18 cellular contexts compared by ENCODE assay signal in genomic region chr2:204576580-204576979, GRCh38. TPM values are rescaled to one million over a fixed set of nuclear protein-coding genes. Genes with fewer than 3 reads are reported as not detected.
"Had no signal": no experiment of that assay in that cellular context is flagged by ENCODE, and none has a peak within 500 bp of the region (broad histone marks: within the 10 kb centered on the region; RNA-seq: fewer than 3 reads in every experiment).

No MANE protein-coding gene starts in this region.

- H3K9me3 ChIP-seq: body of pancreas, colonic mucosa, esophagus muscularis mucosa, right atrium auricular region, transverse colon, vagina had no signal

- ATAC-seq: activated CD8-positive, alpha-beta memory T cell treated with anti-CD3 and anti-CD28 coated beads, Interleukin-2, amount 10 ng/mL, durations not matched to agents 7 days and 5 days; body of pancreas; natural killer cell treated with Interleukin-12 subunit alpha and Interleukin-12 subunit beta and Interleukin-15 and Interleukin-18, amount 100 ng/mL, for 72 hours had no signal

- H3K27me3 ChIP-seq: body of pancreas, colonic mucosa, esophagus muscularis mucosa, right atrium auricular region, transverse colon, vagina had no signal

- H3K4me3 Mint-ChIP-seq: activated CD8-positive, alpha-beta memory T cell treated with anti-CD3 and anti-CD28 coated beads, Interleukin-2, amount 10 ng/mL, durations not matched to agents 7 days and 5 days; immature natural killer cell; natural killer cell treated with Interleukin-12 subunit alpha and Interleukin-12 subunit beta and Interleukin-15 and Interleukin-18, amount 100 ng/mL, for 72 hours; T-helper 1 cell treated with Interleukin-12 subunit alpha and Interleukin-12 subunit beta and Interleukin-4 antibody, amounts not matched to agents 30 μg/mL and 1 μg/mL, for 36 hours had no signal

- H3K9me3 Mint-ChIP-seq: natural killer cell treated with Interleukin-12 subunit alpha and Interleukin-12 subunit beta and Interleukin-15 and Interleukin-18, amount 100 ng/mL, for 72 hours; T-helper 1 cell treated with Interleukin-12 subunit alpha and Interleukin-12 subunit beta and Interleukin-4 antibody, amounts not matched to agents 30 μg/mL and 1 μg/mL, for 36 hours had no signal

- DNase-seq: activated CD8-positive, alpha-beta memory T cell treated with anti-CD3 and anti-CD28 coated beads, Interleukin-2, amount 10 ng/mL, durations not matched to agents 7 days and 5 days; activated gamma-delta T cell treated with Interleukin-2 at 50 U/mL for 16 hours; body of pancreas; central memory CD4-positive, alpha-beta T cell; colonic mucosa; head of caudate nucleus; immature natural killer cell; mesenchymal stem cell; posterior cingulate gyrus; stimulated activated naive CD4-positive, alpha-beta T cell; transverse colon; WERI-Rb-1 had no signal

- H3K36me3 ChIP-seq: colonic mucosa, esophagus muscularis mucosa, right atrium auricular region, transverse colon, vagina, WERI-Rb-1 had no signal

- H3K4me2 ChIP-seq: smooth muscle cell had no signal

- H3K4me3 ChIP-seq: body of pancreas, colonic mucosa, esophagus muscularis mucosa, right atrium auricular region, smooth muscle cell, transverse colon, vagina had no signal

- H3K27ac ChIP-seq: body of pancreas, colonic mucosa, esophagus muscularis mucosa, right atrium auricular region, transverse colon, vagina, WERI-Rb-1 had no signal

- H3K4me1 Mint-ChIP-seq: activated CD8-positive, alpha-beta memory T cell treated with anti-CD3 and anti-CD28 coated beads, Interleukin-2, amount 10 ng/mL, durations not matched to agents 7 days and 5 days; immature natural killer cell had no signal

- H3K27ac Mint-ChIP-seq: activated CD8-positive, alpha-beta memory T cell treated with anti-CD3 and anti-CD28 coated beads, Interleukin-2, amount 10 ng/mL, durations not matched to agents 7 days and 5 days; immature natural killer cell; natural killer cell treated with Interleukin-12 subunit alpha and Interleukin-12 subunit beta and Interleukin-15 and Interleukin-18, amount 100 ng/mL, for 72 hours; T-helper 1 cell treated with Interleukin-12 subunit alpha and Interleukin-12 subunit beta and Interleukin-4 antibody, amounts not matched to agents 30 μg/mL and 1 μg/mL, for 36 hours had no signal

- H3K4me1 ChIP-seq: body of pancreas, colonic mucosa, transverse colon, vagina had no signal

- H3K36me3 Mint-ChIP-seq: activated CD8-positive, alpha-beta memory T cell treated with anti-CD3 and anti-CD28 coated beads, Interleukin-2, amount 10 ng/mL, durations not matched to agents 7 days and 5 days; natural killer cell treated with Interleukin-12 subunit alpha and Interleukin-12 subunit beta and Interleukin-15 and Interleukin-18, amount 100 ng/mL, for 72 hours had no signal

- H3K27me3 Mint-ChIP-seq: activated CD8-positive, alpha-beta memory T cell treated with anti-CD3 and anti-CD28 coated beads, Interleukin-2, amount 10 ng/mL, durations not matched to agents 7 days and 5 days; natural killer cell treated with Interleukin-12 subunit alpha and Interleukin-12 subunit beta and Interleukin-15 and Interleukin-18, amount 100 ng/mL, for 72 hours had no signal

RNA-seq across cellular contexts. Expression of gene PARD3B, which starts 31.3 kb away (rescaled TPM):
- polyA plus RNA-seq: immature natural killer cell had no signal
